ENCODE assay signal across 20 cellular contexts in genomic region chr6:148852688-148853087, GRCh38.
DNase-seq lines count a peak whose midpoint lies in the region; ATAC-seq, FAIRE-seq and TF ChIP-seq lines count a peak whose summit lies in the region.
"Had no signal": no experiment of that assay in that cellular context is flagged by ENCODE, and none has a peak within 500 bp of the region (broad histone marks: within the 10 kb centered on the region; RNA-seq: fewer than 3 reads in every experiment).

No MANE protein-coding gene starts in this region.

- H3K9me3 ChIP-seq in HEK293 (ENCODE audit: control insufficient read depth, insufficient read depth, low read depth, low read length) (no peaks in the 10 kb centered on the region), K562 (replicated peaks; ENCODE audit: control insufficient read depth, insufficient read depth, low read depth, low read length) (no peaks in the 10 kb centered on the region), GM23248 (ENCODE audit: low read depth) (no peaks in the 10 kb centered on the region), Karpas-422 (ENCODE audit: low read length) (no peaks in the 10 kb centered on the region)
- H3K9me3 ChIP-seq: BE2C had no signal

- H3K27me3 ChIP-seq in K562 (ENCODE audit: control insufficient read depth in 2 of 2, insufficient read depth in 2 of 2, low read length in 2 of 2) (peaks cover 9 to 26% of the 10 kb centered on the region in 2 experiments; a peak in 4 of 5 replicates), GM23248 (replicated peaks; ENCODE audit: insufficient read depth) (no peaks in the 10 kb centered on the region), Karpas-422 (ENCODE audit: low read length) (no peaks in the 10 kb centered on the region)

- no peak for TF ChIP-seq EP300 in K562 (IDR thresholded peaks at IDR 0.05; ENCODE audit: low read length)

- H3K4me3 Mint-ChIP-seq in nephron = no peak overlapping the region
- H3K4me3 Mint-ChIP-seq in stimulated activated memory B cell treated with anti-CD40 and anti-IgM and Interleukin-4, amounts not matched to agents 10 μg/mL and 1 μg/mL and 100 μg/mL, for 72 hours = no peak overlapping the region
- H3K4me3 Mint-ChIP-seq: CD14-positive monocyte; CD8-positive, alpha-beta T cell had no signal

- H3K79me2 ChIP-seq in K562 (ENCODE audit: control insufficient read depth, insufficient read depth, low read length) (no peaks in the 10 kb centered on the region), GM23248 (ENCODE audit: insufficient read depth) (peaks cover 87% of the 10 kb centered on the region), Karpas-422 (ENCODE audit: low read length) (no peaks in the 10 kb centered on the region)

- ATAC-seq in K562 = no peak
- no peak for ATAC-seq in stimulated activated memory B cell treated with anti-CD40 and anti-IgM and Interleukin-4, amounts not matched to agents 10 μg/mL and 1 μg/mL and 100 μg/mL, for 72 hours
- no peak for ATAC-seq in HG02981 (IDR thresholded peaks at IDR 0.05; ENCODE audit: unreplicated experiment)
- ATAC-seq: CD8-positive, alpha-beta T cell had no signal

- no peaks in the 10 kb centered on the region for H3K9me3 Mint-ChIP-seq in nephron
- no peaks in the 10 kb centered on the region for H3K9me3 Mint-ChIP-seq in stimulated activated memory B cell treated with anti-CD40 and anti-IgM and Interleukin-4, amounts not matched to agents 10 μg/mL and 1 μg/mL and 100 μg/mL, for 72 hours
- H3K9me3 Mint-ChIP-seq: CD8-positive, alpha-beta T cell had no signal

- peaks cover 41% of the 10 kb centered on the region for H3K4me1 Mint-ChIP-seq in nephron
- peaks cover 74% of the 10 kb centered on the region for H3K4me1 Mint-ChIP-seq in stimulated activated memory B cell treated with anti-CD40 and anti-IgM and Interleukin-4, amounts not matched to agents 10 μg/mL and 1 μg/mL and 100 μg/mL, for 72 hours

- no peak for FAIRE-seq in K562 (lab: Jason Lieb, UNC)
- FAIRE-seq: A204.1, D721Med, G401.6, GM19239 had no signal

- H3K9me1 ChIP-seq in K562 (ENCODE audit: control insufficient read depth, insufficient read depth, low read length) = no peaks in the 10 kb centered on the region

- DNase-seq in K562 (ENCODE audit: extremely low read depth in 1 of 4, low spot score in 3 of 4) (no peak), GM23248 (no peak), Karpas-422 (no peak)
- DNase-seq: BE2C; CD8-positive, alpha-beta T cell; DMS153; DMS79 treated with DMSO at 0.1 percent for 48 hours; EL; H7; KG1 had no signal

- H3K36me3 Mint-ChIP-seq in nephron (ENCODE audit: low read depth) = no peaks in the 10 kb centered on the region
- H3K36me3 Mint-ChIP-seq in stimulated activated memory B cell treated with anti-CD40 and anti-IgM and Interleukin-4, amounts not matched to agents 10 μg/mL and 1 μg/mL and 100 μg/mL, for 72 hours = no peaks in the 10 kb centered on the region
- H3K36me3 Mint-ChIP-seq: CD14-positive monocyte; CD8-positive, alpha-beta T cell had no signal

- H3K9ac ChIP-seq in K562 (ENCODE audit: insufficient read depth in 1 of 2, low read depth in 2 of 2, low read length in 2 of 2) (no peak overlapping the region), GM23248 (no peak overlapping the region), Karpas-422 (ENCODE audit: low read length) (no peak overlapping the region)

- BruUV-seq in K562 (replicated peaks; lab: Mats Ljungman, UMichigan) = no TSS peak

- no peak overlapping the region for H2AFZ ChIP-seq in K562 (ENCODE audit: low read depth, low read length)
- H2AFZ ChIP-seq in GM23248 = no peak overlapping the region
- H2AFZ ChIP-seq in Karpas-422 (ENCODE audit: low read length) = no peak overlapping the region

- TF ChIP-seq POLR2A in K562 (conservative IDR thresholded peaks at IDR 0.05) = no peak

- H3K4me2 ChIP-seq in K562 (ENCODE audit: insufficient read depth, low read length) = no peak overlapping the region
- no peak overlapping the region for H3K4me2 ChIP-seq in GM23248 (ENCODE audit: unreplicated experiment)
- no peak overlapping the region for H3K4me2 ChIP-seq in Karpas-422 (ENCODE audit: low read depth, low read length, poor library complexity, severe bottlenecking)

- 5% methylated on average over 6 of the region's 6 CpGs for WGBS in K562 (ENCODE audit: insufficient coverage, low coverage, missing lambda C conversion rate)
- WGBS in GM23248 (ENCODE audit: low coverage in 1 of 2, low lambda C conversion rate in 2 of 2, missing lambda C conversion rate in 2 of 2), 2 experiments = 90 to 91% methylated on average over 6 of the region's 6 CpGs

- peaks cover 7% of the 10 kb centered on the region for H3F3A ChIP-seq in GM23248 (ENCODE audit: insufficient read depth)

- H3K36me3 ChIP-seq in HEK293 (ENCODE audit: control insufficient read depth in 2 of 2, insufficient read depth in 1 of 2, low read length in 2 of 2) = no peaks in the 10 kb centered on the region
- H3K36me3 ChIP-seq in K562 (ENCODE audit: control insufficient read depth, insufficient read depth, low read length) = no peaks in the 10 kb centered on the region
- no peaks in the 10 kb centered on the region for H3K36me3 ChIP-seq in GM23248 (ENCODE audit: low read depth)
- H3K36me3 ChIP-seq in Karpas-422 (ENCODE audit: insufficient read depth, low read length) = no peaks in the 10 kb centered on the region
- H3K36me3 ChIP-seq: BE2C had no signal

- no peak overlapping the region for H3K4me3 ChIP-seq in HEK293 (ENCODE audit: low read depth, low read length)
- no peak overlapping the region for H3K4me3 ChIP-seq in K562
- no peak overlapping the region for H3K4me3 ChIP-seq in GM23248
- H3K4me3 ChIP-seq in Karpas-422 (ENCODE audit: low read length) = no peak overlapping the region

- H3K27me3 Mint-ChIP-seq in nephron (ENCODE audit: low read depth) = no peaks in the 10 kb centered on the region
- no peaks in the 10 kb centered on the region for H3K27me3 Mint-ChIP-seq in stimulated activated memory B cell treated with anti-CD40 and anti-IgM and Interleukin-4, amounts not matched to agents 10 μg/mL and 1 μg/mL and 100 μg/mL, for 72 hours

- CTCF ChIA-PET in HEK293 (lab: Yijun Ruan, JAX) (interaction anchor here (0.7 kb wide), 1 partner anchor 440 kb away, joined by 3 read pairs; no protein-coding TSS in a partner anchor), K562 (lab: Yijun Ruan, JAX; ENCODE audit: low intra/inter-chr PET ratio) (no interaction called here)

- peaks cover 6% of the 10 kb centered on the region; the same call in 1 of the 2 replicates for H3K4me1 ChIP-seq in HEK293 (ENCODE audit: control insufficient read depth, insufficient read depth, low read length)
- no peaks in the 10 kb centered on the region for H3K4me1 ChIP-seq in K562 (replicated peaks in 1 of 2; ENCODE audit: control insufficient read depth in 2 of 2, insufficient read depth in 2 of 2, low read length in 2 of 2)
- H3K4me1 ChIP-seq in GM23248 (ENCODE audit: insufficient read depth) = peaks cover 14% of the 10 kb centered on the region
- H3K4me1 ChIP-seq in Karpas-422 (ENCODE audit: low read length) = no peaks in the 10 kb centered on the region
- H3K4me1 ChIP-seq: BE2C had no signal

- TF ChIP-seq CTCF in HEK293 (tag by site-specific recombination; IDR thresholded peaks at IDR 0.05) = no peak
- TF ChIP-seq CTCF in K562 (IDR thresholded peaks at IDR 0.05 in 2 of 3, conservative IDR thresholded peaks at IDR 0.05 in 1 of 3; ENCODE audit: insufficient read depth in 2 of 3, low read depth in 1 of 3, low read length in 3 of 3) = no peak
- TF ChIP-seq CTCF in nephron (IDR thresholded peaks at IDR 0.05; ENCODE audit: unreplicated experiment in 3 of 3) = no peak

- H4K20me1 ChIP-seq in K562 (replicated peaks; ENCODE audit: control insufficient read depth, insufficient read depth, low read length) = no peaks in the 10 kb centered on the region; the same call in 1 of the 2 replicates
- peaks cover 11% of the 10 kb centered on the region; the same call in 1 of the 2 replicates for H4K20me1 ChIP-seq in GM23248 (ENCODE audit: insufficient read depth)
- H4K20me1 ChIP-seq in Karpas-422 (ENCODE audit: insufficient read depth, low read depth, low read length) = no peaks in the 10 kb centered on the region

- H3K27ac ChIP-seq in HEK293 (ENCODE audit: extremely low read depth, low read depth, low read length) (no peak overlapping the region), K562 (ENCODE audit: extremely low read depth, low read depth, low read length) (no peak overlapping the region), GM23248 (no peak overlapping the region), Karpas-422 (ENCODE audit: low read length) (no peak overlapping the region)
- H3K27ac ChIP-seq: HL-60 had no signal

- POLR2A ChIA-PET in HEK293 (lab: Yijun Ruan, JAX) (no interaction called here), K562 (lab: Yijun Ruan, JAX) (no interaction called here)

- peak overlapping the region in 2 of 3 experiments; percentile 54 to 62 for H3K27ac Mint-ChIP-seq in nephron
- peak overlapping the region; percentile 17 for H3K27ac Mint-ChIP-seq in stimulated activated memory B cell treated with anti-CD40 and anti-IgM and Interleukin-4, amounts not matched to agents 10 μg/mL and 1 μg/mL and 100 μg/mL, for 72 hours
- H3K27ac Mint-ChIP-seq: CD14-positive monocyte; CD8-positive, alpha-beta T cell had no signal

- no peaks in the 10 kb centered on the region for H3K9me2 ChIP-seq in GM23248 (ENCODE audit: insufficient read depth)
- no peaks in the 10 kb centered on the region for H3K9me2 ChIP-seq in Karpas-422 (replicated peaks; ENCODE audit: insufficient read depth, low read length)

- in situ Hi-C loops in K562 (cut with MboI) (no loop called here), GM23248 (cut with MboI) (no loop called here)

- no peak for TF ChIP-seq RAD21 in K562 (CRISPR knock-in tag; conservative IDR thresholded peaks at IDR 0.05 in 1 of 2, IDR thresholded peaks at IDR 0.05 in 1 of 2)

- intact Hi-C loops in K562 (cut with micrococcal nuclease) = no loop called here

TF ChIP-seq in HEK293, 187 proteins besides CTCF, POLR2A, EP300 and RAD21:
- TF ChIP-seq SCRT2 (tag by site-specific recombination; IDR thresholded peaks at IDR 0.05) (peak; percentile 21; the same call in 1 of the 2 replicates), KLF1 (tag by site-specific recombination; IDR thresholded peaks at IDR 0.05) (no peak), ZNF16 (tag by site-specific recombination; IDR thresholded peaks at IDR 0.05; ENCODE audit: low read depth) (no peak)

TF ChIP-seq in K562, 482 proteins besides CTCF, POLR2A, EP300 and RAD21:
- TF ChIP-seq TFE3 (CRISPR knock-in tag; IDR thresholded peaks at IDR 0.05) (peak; percentile 46), KLF10 (CRISPR knock-in tag; IDR thresholded peaks at IDR 0.05) (no peak)
